In the genomic region with DNA sequence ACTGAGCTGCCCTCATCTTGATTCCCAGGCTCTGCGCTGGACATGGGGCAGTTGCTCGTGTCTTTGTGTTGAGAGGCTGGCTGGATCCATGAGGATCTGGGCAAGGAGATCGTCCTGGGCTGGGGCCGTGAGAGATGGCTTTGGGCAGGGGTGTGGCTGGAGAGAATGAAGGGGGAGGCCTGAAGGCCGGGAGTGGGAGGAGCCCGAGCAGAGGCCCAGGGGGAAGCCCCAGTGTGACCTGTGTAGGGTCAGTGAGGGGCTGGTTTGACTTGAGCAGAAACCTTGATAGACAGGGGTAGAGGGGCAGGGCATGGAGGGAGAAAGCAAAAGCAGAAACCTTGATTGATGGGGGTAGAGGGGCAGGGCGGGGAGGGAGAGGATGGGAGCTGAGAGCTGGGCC, we compare ENCODE assay signal across 2 cellular contexts.
TF ChIP-seq lines count a peak whose summit lies in the region.

No MANE protein-coding gene starts in this region.

TF ChIP-seq in GM23338, 12 proteins besides CTCF, POLR2A, EP300 and RAD21 (continued from another document):
- TF ChIP-seq, protein P1, sequence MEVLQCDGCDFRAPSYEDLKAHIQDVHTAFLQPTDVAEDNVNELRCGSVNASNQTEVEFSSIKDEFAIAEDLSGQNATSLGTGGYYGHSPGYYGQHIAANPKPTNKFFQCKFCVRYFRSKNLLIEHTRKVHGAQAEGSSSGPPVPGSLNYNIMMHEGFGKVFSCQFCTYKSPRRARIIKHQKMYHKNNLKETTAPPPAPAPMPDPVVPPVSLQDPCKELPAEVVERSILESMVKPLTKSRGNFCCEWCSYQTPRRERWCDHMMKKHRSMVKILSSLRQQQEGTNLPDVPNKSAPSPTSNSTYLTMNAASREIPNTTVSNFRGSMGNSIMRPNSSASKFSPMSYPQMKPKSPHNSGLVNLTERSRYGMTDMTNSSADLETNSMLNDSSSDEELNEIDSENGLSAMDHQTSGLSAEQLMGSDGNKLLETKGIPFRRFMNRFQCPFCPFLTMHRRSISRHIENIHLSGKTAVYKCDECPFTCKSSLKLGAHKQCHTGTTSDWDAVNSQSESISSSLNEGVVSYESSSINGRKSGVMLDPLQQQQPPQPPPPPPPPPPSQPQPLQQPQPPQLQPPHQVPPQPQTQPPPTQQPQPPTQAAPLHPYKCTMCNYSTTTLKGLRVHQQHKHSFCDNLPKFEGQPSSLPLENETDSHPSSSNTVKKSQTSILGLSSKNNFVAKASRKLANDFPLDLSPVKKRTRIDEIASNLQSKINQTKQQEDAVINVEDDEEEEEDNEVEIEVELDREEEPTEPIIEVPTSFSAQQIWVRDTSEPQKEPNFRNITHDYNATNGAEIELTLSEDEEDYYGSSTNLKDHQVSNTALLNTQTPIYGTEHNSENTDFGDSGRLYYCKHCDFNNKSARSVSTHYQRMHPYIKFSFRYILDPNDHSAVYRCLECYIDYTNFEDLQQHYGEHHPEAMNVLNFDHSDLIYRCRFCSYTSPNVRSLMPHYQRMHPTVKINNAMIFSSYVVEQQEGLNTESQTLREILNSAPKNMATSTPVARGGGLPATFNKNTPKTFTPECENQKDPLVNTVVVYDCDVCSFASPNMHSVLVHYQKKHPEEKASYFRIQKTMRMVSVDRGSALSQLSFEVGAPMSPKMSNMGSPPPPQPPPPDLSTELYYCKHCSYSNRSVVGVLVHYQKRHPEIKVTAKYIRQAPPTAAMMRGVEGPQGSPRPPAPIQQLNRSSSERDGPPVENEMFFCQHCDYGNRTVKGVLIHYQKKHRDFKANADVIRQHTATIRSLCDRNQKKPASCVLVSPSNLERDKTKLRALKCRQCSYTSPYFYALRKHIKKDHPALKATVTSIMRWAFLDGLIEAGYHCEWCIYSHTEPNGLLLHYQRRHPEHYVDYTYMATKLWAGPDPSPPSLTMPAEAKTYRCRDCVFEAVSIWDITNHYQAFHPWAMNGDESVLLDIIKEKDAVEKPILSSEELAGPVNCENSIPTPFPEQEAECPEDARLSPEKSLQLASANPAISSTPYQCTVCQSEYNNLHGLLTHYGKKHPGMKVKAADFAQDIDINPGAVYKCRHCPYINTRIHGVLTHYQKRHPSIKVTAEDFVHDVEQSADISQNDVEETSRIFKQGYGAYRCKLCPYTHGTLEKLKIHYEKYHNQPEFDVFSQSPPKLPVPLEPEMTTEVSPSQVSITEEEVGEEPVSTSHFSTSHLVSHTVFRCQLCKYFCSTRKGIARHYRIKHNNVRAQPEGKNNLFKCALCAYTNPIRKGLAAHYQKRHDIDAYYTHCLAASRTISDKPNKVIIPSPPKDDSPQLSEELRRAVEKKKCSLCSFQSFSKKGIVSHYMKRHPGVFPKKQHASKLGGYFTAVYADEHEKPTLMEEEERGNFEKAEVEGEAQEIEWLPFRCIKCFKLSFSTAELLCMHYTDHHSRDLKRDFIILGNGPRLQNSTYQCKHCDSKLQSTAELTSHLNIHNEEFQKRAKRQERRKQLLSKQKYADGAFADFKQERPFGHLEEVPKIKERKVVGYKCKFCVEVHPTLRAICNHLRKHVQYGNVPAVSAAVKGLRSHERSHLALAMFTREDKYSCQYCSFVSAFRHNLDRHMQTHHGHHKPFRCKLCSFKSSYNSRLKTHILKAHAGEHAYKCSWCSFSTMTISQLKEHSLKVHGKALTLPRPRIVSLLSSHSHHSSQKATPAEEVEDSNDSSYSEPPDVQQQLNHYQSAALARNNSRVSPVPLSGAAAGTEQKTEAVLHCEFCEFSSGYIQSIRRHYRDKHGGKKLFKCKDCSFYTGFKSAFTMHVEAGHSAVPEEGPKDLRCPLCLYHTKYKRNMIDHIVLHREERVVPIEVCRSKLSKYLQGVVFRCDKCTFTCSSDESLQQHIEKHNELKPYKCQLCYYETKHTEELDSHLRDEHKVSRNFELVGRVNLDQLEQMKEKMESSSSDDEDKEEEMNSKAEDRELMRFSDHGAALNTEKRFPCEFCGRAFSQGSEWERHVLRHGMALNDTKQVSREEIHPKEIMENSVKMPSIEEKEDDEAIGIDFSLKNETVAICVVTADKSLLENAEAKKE (CRISPR knock-in tag; IDR thresholded peaks at IDR 0.05): no peak
- no peak for TF ChIP-seq EZH2 (IDR thresholded peaks at IDR 0.05; ENCODE audit: low read depth, unreplicated experiment)
- TF ChIP-seq CREB1 (CRISPR knock-in tag; IDR thresholded peaks at IDR 0.05; ENCODE audit: low read depth): no peak
- no peak for TF ChIP-seq EZH2phosphoT487 (IDR thresholded peaks at IDR 0.05; ENCODE audit: unreplicated experiment)
- TF ChIP-seq, protein P2, sequence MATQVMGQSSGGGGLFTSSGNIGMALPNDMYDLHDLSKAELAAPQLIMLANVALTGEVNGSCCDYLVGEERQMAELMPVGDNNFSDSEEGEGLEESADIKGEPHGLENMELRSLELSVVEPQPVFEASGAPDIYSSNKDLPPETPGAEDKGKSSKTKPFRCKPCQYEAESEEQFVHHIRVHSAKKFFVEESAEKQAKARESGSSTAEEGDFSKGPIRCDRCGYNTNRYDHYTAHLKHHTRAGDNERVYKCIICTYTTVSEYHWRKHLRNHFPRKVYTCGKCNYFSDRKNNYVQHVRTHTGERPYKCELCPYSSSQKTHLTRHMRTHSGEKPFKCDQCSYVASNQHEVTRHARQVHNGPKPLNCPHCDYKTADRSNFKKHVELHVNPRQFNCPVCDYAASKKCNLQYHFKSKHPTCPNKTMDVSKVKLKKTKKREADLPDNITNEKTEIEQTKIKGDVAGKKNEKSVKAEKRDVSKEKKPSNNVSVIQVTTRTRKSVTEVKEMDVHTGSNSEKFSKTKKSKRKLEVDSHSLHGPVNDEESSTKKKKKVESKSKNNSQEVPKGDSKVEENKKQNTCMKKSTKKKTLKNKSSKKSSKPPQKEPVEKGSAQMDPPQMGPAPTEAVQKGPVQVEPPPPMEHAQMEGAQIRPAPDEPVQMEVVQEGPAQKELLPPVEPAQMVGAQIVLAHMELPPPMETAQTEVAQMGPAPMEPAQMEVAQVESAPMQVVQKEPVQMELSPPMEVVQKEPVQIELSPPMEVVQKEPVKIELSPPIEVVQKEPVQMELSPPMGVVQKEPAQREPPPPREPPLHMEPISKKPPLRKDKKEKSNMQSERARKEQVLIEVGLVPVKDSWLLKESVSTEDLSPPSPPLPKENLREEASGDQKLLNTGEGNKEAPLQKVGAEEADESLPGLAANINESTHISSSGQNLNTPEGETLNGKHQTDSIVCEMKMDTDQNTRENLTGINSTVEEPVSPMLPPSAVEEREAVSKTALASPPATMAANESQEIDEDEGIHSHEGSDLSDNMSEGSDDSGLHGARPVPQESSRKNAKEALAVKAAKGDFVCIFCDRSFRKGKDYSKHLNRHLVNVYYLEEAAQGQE (IDR thresholded peaks at IDR 0.05; ENCODE audit: unreplicated experiment): no peak
- no peak for TF ChIP-seq POLR2AphosphoS5 (IDR thresholded peaks at IDR 0.05; ENCODE audit: low read depth)
- no peak for TF ChIP-seq NANOG (IDR thresholded peaks at IDR 0.05; ENCODE audit: borderline replicate concordance)
- TF ChIP-seq ZNF331 (CRISPR knock-in tag; IDR thresholded peaks at IDR 0.05; ENCODE audit: low read depth): no peak
- no peak for TF ChIP-seq STAT1 (IDR thresholded peaks at IDR 0.05; ENCODE audit: unreplicated experiment)
- TF ChIP-seq ZNF114 (CRISPR knock-in tag; IDR thresholded peaks at IDR 0.05): no peak
TF ChIP-seq in GM23338: peak in this region for 0.

TF ChIP-seq in WTC11, 78 proteins besides CTCF, POLR2A, EP300 and RAD21 (continued from another document):
- TF ChIP-seq, protein P3, sequence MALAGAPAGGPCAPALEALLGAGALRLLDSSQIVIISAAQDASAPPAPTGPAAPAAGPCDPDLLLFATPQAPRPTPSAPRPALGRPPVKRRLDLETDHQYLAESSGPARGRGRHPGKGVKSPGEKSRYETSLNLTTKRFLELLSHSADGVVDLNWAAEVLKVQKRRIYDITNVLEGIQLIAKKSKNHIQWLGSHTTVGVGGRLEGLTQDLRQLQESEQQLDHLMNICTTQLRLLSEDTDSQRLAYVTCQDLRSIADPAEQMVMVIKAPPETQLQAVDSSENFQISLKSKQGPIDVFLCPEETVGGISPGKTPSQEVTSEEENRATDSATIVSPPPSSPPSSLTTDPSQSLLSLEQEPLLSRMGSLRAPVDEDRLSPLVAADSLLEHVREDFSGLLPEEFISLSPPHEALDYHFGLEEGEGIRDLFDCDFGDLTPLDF (CRISPR knock-in tag; IDR thresholded peaks at IDR 0.05): no peak
